Comparison of ENCODE assay signal across 11 cellular contexts in the genomic region with DNA sequence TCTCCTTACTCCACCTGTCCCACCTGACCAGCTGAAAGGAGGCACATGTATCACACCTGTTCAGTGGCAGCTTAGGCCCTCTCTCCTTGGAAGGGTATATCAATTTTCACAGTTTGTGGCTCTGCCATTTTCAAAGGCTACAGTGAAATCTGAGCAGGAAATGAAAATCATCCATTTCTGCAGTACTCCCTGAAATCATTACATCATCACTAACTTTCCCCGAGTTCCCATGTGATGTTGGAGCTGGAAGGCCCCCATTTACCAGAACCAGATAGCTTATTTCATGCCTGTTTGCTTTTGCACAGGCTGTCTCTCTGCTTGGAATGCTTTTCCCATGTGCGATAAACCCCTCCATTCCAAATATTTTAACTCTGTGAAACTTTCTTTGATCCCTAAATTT.
"Had no signal": no experiment of that assay in that cellular context is flagged by ENCODE, and none has a peak within 500 bp of the region (broad histone marks: within the 10 kb centered on the region; RNA-seq: fewer than 3 reads in every experiment).

No MANE protein-coding gene starts in this region.

- DNase-seq: activated CD4-positive, alpha-beta T cell treated with anti-CD3 and anti-CD28 coated beads, Interleukin-2, amount 50 U/mL, for 48 hours; activated naive CD4-positive, alpha-beta T cell treated with anti-CD3 and anti-CD28 coated beads, Interleukin-2, amount 50 U/mL, for 16 hours; activated T-cell treated with anti-CD3 and anti-CD28 coated beads, Interleukin-2, amount 50 U/mL, for 24 hours; colonic mucosa; gastrocnemius medialis; left colon; pancreas had no signal

- H3K9me3 ChIP-seq: colonic mucosa, gastrocnemius medialis, pancreas, thoracic aorta had no signal

- H3K4me3 ChIP-seq: colonic mucosa, gastrocnemius medialis, pancreas, thoracic aorta had no signal

- H3K27me3 ChIP-seq: colonic mucosa, gastrocnemius medialis, pancreas had no signal

- H3K4me1 ChIP-seq: colonic mucosa, gastrocnemius medialis, pancreas had no signal

- H3K36me3 ChIP-seq: colonic mucosa, gastrocnemius medialis, pancreas, thoracic aorta had no signal

- H3K27ac ChIP-seq: colonic mucosa, gastrocnemius medialis, pancreas, thoracic aorta, VCaP had no signal

- ATAC-seq: esophagus mucosa; gastrocnemius medialis; left colon; pancreas; stimulated activated effector memory CD8-positive, alpha-beta T cell treated with anti-CD3 and anti-CD28 coated beads, Interleukin-12 subunit alpha, Interleukin-12 subunit beta, amount 100 ng/mL, for 72 hours had no signal
